21 cellular contexts compared by ENCODE assay signal in genomic region chr2:155825876-155826275, GRCh38.
DNase-seq lines count a peak whose midpoint lies in the region; ATAC-seq and TF ChIP-seq lines count a peak whose summit lies in the region.
"Had no signal": no experiment of that assay in that cellular context is flagged by ENCODE, and none has a peak within 500 bp of the region (broad histone marks: within the 10 kb centered on the region; RNA-seq: fewer than 3 reads in every experiment).

No MANE protein-coding gene starts in this region.

- H3K27ac ChIP-seq in GM23338 (ENCODE audit: low read depth), result no peak overlapping the region

- no peaks in the 10 kb centered on the region for H4K20me1 ChIP-seq in GM23338 (replicated peaks; ENCODE audit: insufficient read depth)

- H3F3A ChIP-seq in GM23338 (replicated peaks; ENCODE audit: low read depth), result no peaks in the 10 kb centered on the region

- H3K27me3 Mint-ChIP-seq in GM23338 (ENCODE audit: insufficient read depth, low read depth, poor library complexity), result peaks cover 2% of the 10 kb centered on the region
- H3K27me3 Mint-ChIP-seq: CD8-positive, alpha-beta memory T cell; T-cell had no signal

- H3K36me3 ChIP-seq in GM23338 (ENCODE audit: insufficient read depth), result no peaks in the 10 kb centered on the region

- H2AFZ ChIP-seq in GM23338, result no peak overlapping the region

- H3K4me1 Mint-ChIP-seq in GM23338, result peaks cover 2% of the 10 kb centered on the region; the same call in 1 of the 3 replicates
- H3K4me1 Mint-ChIP-seq: CD8-positive, alpha-beta memory T cell; T-cell had no signal

- H3K9me3 Mint-ChIP-seq in GM23338, result no peaks in the 10 kb centered on the region; the same call in 2 of the 3 replicates
- H3K9me3 Mint-ChIP-seq: T-cell had no signal

- H3K79me2 ChIP-seq in GM23338 (replicated peaks; ENCODE audit: insufficient read depth), result no peaks in the 10 kb centered on the region

- H3K4me2 ChIP-seq in GM23338, result no peak overlapping the region
- H3K4me2 ChIP-seq: SK-N-SH had no signal

- H3K4me3 Mint-ChIP-seq in GM23338, result no peak overlapping the region
- H3K4me3 Mint-ChIP-seq: CD8-positive, alpha-beta memory T cell; T-cell had no signal

- H3K4me3 ChIP-seq in GM23338, result no peak overlapping the region

- H3K27ac Mint-ChIP-seq in GM23338, result no peak overlapping the region
- H3K27ac Mint-ChIP-seq: CD8-positive, alpha-beta memory T cell; T-cell had no signal

- intact Hi-C loops in left colon (cut with DNase I, micrococcal nuclease), result no loop called here

- DNase-seq in DMS 273 (lab: John Stamatoyannopoulos, UW; ENCODE audit: unreplicated experiment) (peak; percentile 46), NCI-H2171 (lab: John Stamatoyannopoulos, UW) (peak; percentile 7), OCI-M2 (lab: John Stamatoyannopoulos, UW; ENCODE audit: unreplicated experiment) (peak; percentile 26), left colon (no peak), GM23338 (ENCODE audit: low spot score) (no peak)
- DNase-seq: ACHN; C1 segment of cervical spinal cord; CD8-positive, alpha-beta memory T cell; DMS79 treated with DMSO at 0.1 percent for 48 hours; NCI-H1105; NCI-H2081; NCI-H345; NCI-H748 treated with DMSO at 0.1 percent for 48 hours; PC-3; RPMI8226; SHP77 treated with DMSO at 0.1 percent for 48 hours; SK-N-SH; T-cell had no signal

- TF ChIP-seq CTCF in GM23338 (conservative IDR thresholded peaks at IDR 0.05; ENCODE audit: low read depth in 2 of 2), result no peak

- no peaks in the 10 kb centered on the region for H3K36me3 Mint-ChIP-seq in GM23338 (ENCODE audit: low read depth)
- H3K36me3 Mint-ChIP-seq: CD8-positive, alpha-beta memory T cell; T-cell had no signal

- no peaks in the 10 kb centered on the region for H3K27me3 ChIP-seq in GM23338 (ENCODE audit: insufficient read depth)

- ATAC-seq in left colon, result peak; percentile 98
- ATAC-seq in GM19463 (IDR thresholded peaks at IDR 0.05; ENCODE audit: unreplicated experiment), result no peak
- ATAC-seq in GM23338, result no peak
- no peak for ATAC-seq in HG03045 (IDR thresholded peaks at IDR 0.05; ENCODE audit: unreplicated experiment)
- ATAC-seq: HCT116, PC-3, T-cell had no signal

- H3K4me1 ChIP-seq in GM23338 (ENCODE audit: insufficient read depth), result no peaks in the 10 kb centered on the region

- H3K9me2 ChIP-seq in GM23338 (ENCODE audit: insufficient read depth), result no peaks in the 10 kb centered on the region
- H3K9me2 ChIP-seq: SK-N-SH had no signal

TF ChIP-seq in GM23338, 12 proteins besides CTCF, POLR2A, EP300 and RAD21:
- TF ChIP-seq EZH2 (IDR thresholded peaks at IDR 0.05; ENCODE audit: low read depth, unreplicated experiment), result no peak
- no peak for TF ChIP-seq ZNF462 (CRISPR knock-in tag; IDR thresholded peaks at IDR 0.05)
TF ChIP-seq in GM23338: peak in this region for 0.

Comparison
In these comparisons a context has a peak if more than half of its experiments do, and no peak if none do; other contexts are left out.
1. DNase-seq: peak in DMS 273 (single experiment), NCI-H2171 (single experiment) and OCI-M2 (single experiment); none in left colon (0 of 2) and GM23338 (single experiment).